8 cellular contexts compared by ENCODE assay signal in the genomic region with DNA sequence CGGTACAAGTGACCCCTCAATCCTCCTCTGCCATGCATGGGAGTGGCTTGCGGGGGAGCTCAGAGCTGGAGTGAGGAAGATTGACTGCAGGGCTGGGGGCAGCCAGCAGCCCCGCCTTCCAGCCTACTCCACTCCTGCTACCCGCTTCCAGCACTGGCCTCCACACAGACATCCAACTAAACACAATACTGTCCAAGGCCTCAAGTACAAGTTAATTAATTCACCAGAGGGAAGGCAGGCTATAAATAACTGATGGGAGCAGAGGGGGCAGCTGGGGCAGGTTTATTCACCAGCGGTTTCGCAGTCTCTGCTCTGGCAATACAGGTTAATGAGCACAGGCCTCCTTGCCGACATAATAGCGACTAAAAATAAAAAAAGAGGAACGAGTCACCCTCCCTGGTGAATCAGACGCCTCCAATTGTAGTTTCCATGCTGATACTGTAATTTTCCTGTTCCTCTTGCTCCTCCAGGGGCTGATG.
DNase-seq lines count a peak whose midpoint lies in the region; ATAC-seq and TF ChIP-seq lines count a peak whose summit lies in the region.

No MANE protein-coding gene starts in this region.

- no peaks in the 10 kb centered on the region for H4K20me1 ChIP-seq in GM23248 (ENCODE audit: insufficient read depth)

- H3K27me3 Mint-ChIP-seq in activated T-cell treated with anti-CD3 and anti-CD28 coated beads, Interleukin-2, amount 50 U/mL, for 24 hours = peaks cover 39% of the 10 kb centered on the region

- no peak overlapping the region for H2AFZ ChIP-seq in GM23248

- no peaks in the 10 kb centered on the region for H3K9me3 Mint-ChIP-seq in activated T-cell treated with anti-CD3 and anti-CD28 coated beads, Interleukin-2, amount 50 U/mL, for 24 hours

- 52 to 56% methylated on average over 10 of the region's 10 CpGs for WGBS in GM23248 (ENCODE audit: low coverage in 1 of 2, low lambda C conversion rate in 2 of 2, missing lambda C conversion rate in 2 of 2), 2 experiments

- TF ChIP-seq CTCF in astrocyte of the spinal cord (IDR thresholded peaks at IDR 0.05; ENCODE audit: low read depth, low read length) = no peak

- no peaks in the 10 kb centered on the region for H3K9me3 ChIP-seq in GM23248 (ENCODE audit: low read depth)

- no peak for ATAC-seq in HG03571 (IDR thresholded peaks at IDR 0.05; ENCODE audit: unreplicated experiment)

- DNase-seq in GM23248 (peak; percentile 57), NCI-H524 (lab: John Stamatoyannopoulos, UW) (peak; percentile 88 to 94), astrocyte of the spinal cord (ENCODE audit: low read depth, low spot score) (peak; percentile 36), nucleus accumbens (lab: John Stamatoyannopoulos, UW) (peak in 29 of 56 donors; percentile 5 to 82 (median 30)), GM19240 (ENCODE audit: insufficient read length, low spot score) (no peak), EL (no peak)
- no peak for DNase-seq in activated T-cell treated with anti-CD3 and anti-CD28 coated beads, Interleukin-2, amount 50 U/mL, for 24 hours

- H3K27ac Mint-ChIP-seq in activated T-cell treated with anti-CD3 and anti-CD28 coated beads, Interleukin-2, amount 50 U/mL, for 24 hours = no peak overlapping the region

- no peak overlapping the region for H3K27ac ChIP-seq in GM23248

- H3K4me1 Mint-ChIP-seq in activated T-cell treated with anti-CD3 and anti-CD28 coated beads, Interleukin-2, amount 50 U/mL, for 24 hours (ENCODE audit: low read depth) = peaks cover 73% of the 10 kb centered on the region

- H3K9me2 ChIP-seq in GM23248 (ENCODE audit: insufficient read depth) = no peaks in the 10 kb centered on the region

- H3K27me3 ChIP-seq in GM23248 (replicated peaks; ENCODE audit: insufficient read depth) = no peaks in the 10 kb centered on the region

- no peaks in the 10 kb centered on the region for H3K36me3 ChIP-seq in GM23248 (ENCODE audit: low read depth)

- H3K4me2 ChIP-seq in GM23248 (ENCODE audit: unreplicated experiment) = no peak overlapping the region

- no peak overlapping the region for H3K9ac ChIP-seq in GM23248

- no peaks in the 10 kb centered on the region for H3K79me2 ChIP-seq in GM23248 (ENCODE audit: insufficient read depth)

- 0 out of 2 replicates have a peak, but pooled peaks cover 1% of the 10 kb centered on the region for H3K4me1 ChIP-seq in GM23248 (ENCODE audit: insufficient read depth)

- no peaks in the 10 kb centered on the region for H3K36me3 Mint-ChIP-seq in activated T-cell treated with anti-CD3 and anti-CD28 coated beads, Interleukin-2, amount 50 U/mL, for 24 hours (ENCODE audit: low read depth)

- in situ Hi-C loops in GM23248 (cut with MboI) = no loop called here
- in situ Hi-C loops in astrocyte of the spinal cord (cut with HindIII; ENCODE audit: low sequenced_read_pairs) = no loop called here

- no peak overlapping the region for H3K4me3 Mint-ChIP-seq in activated T-cell treated with anti-CD3 and anti-CD28 coated beads, Interleukin-2, amount 50 U/mL, for 24 hours

- no peaks in the 10 kb centered on the region for H3F3A ChIP-seq in GM23248 (ENCODE audit: insufficient read depth)

- H3K4me3 ChIP-seq in GM23248 (no peak overlapping the region), astrocyte of the spinal cord (ENCODE audit: low read depth, low read length) (no peak overlapping the region)

Comparison
In these comparisons a context has a peak if more than half of its experiments do, and no peak if none do; other contexts are left out.
1. DNase-seq: peak in GM23248 (single experiment), NCI-H524 (2 of 2), astrocyte of the spinal cord (single experiment) and nucleus accumbens (29 of 56); none in GM19240 (single experiment), activated T-cell treated with anti-CD3 and anti-CD28 coated beads, Interleukin-2, amount 50 U/mL, for 24 hours (single experiment) and EL (single experiment).